In genomic region chr1:165315481-165315880, GRCh38 we compare ENCODE assay signal across 25 cellular contexts. TPM values are rescaled to one million over a fixed set of nuclear protein-coding genes. Genes with fewer than 3 reads are reported as not detected.
"Had no signal": no experiment of that assay in that cellular context is flagged by ENCODE, and none has a peak within 500 bp of the region (broad histone marks: within the 10 kb centered on the region; RNA-seq: fewer than 3 reads in every experiment).

No MANE protein-coding gene starts in this region.

- H3K4me1 Mint-ChIP-seq: IgD-negative memory B cell had no signal

- H3K36me3 ChIP-seq: MG63 had no signal

- H3K4me3 Mint-ChIP-seq: IgD-negative memory B cell had no signal

- H3K9me3 ChIP-seq: MG63 had no signal

- ATAC-seq: Panc1, PC-3, SK-N-SH treated with all-trans-retinoic acid at 6 μM for 48 hours had no signal

- H3K36me3 Mint-ChIP-seq: IgD-negative memory B cell had no signal

- H3K4me3 ChIP-seq: MG63 had no signal

- H3K27ac ChIP-seq: HL-60, RWPE1 had no signal

- H3K27ac Mint-ChIP-seq: IgD-negative memory B cell had no signal

- DNase-seq: Karpas-422; KG1; MG63; NCI-H1092 treated with DMSO at 0.1 percent for 48 hours; NCI-H1436; NCI-H187; NCI-H2029; NCI-H2081 treated with DMSO at 0.1 percent for 48 hours; NCI-H2171; NCI-H226; NCI-H446; NCI-H510A; NCI-H524 treated with DMSO at 0.1 percent for 48 hours; NCI-H69; NCI-H774; NK-92 treated with Interleukin-12 subunit alpha and Interleukin-12 subunit beta, amount 100 ng/mL, for 24 hours; PC-3; SHP77 had no signal

RNA-seq across cellular contexts. Expression of gene LMX1A, which starts 41.0 kb away (rescaled TPM):
- total RNA-seq: OCI-LY7, PC-3, SK-MEL-5 had no signal
- polyA plus RNA-seq: IgD-negative memory B cell had no signal
